ENCODE assay signal across 9 cellular contexts in the genomic region with DNA sequence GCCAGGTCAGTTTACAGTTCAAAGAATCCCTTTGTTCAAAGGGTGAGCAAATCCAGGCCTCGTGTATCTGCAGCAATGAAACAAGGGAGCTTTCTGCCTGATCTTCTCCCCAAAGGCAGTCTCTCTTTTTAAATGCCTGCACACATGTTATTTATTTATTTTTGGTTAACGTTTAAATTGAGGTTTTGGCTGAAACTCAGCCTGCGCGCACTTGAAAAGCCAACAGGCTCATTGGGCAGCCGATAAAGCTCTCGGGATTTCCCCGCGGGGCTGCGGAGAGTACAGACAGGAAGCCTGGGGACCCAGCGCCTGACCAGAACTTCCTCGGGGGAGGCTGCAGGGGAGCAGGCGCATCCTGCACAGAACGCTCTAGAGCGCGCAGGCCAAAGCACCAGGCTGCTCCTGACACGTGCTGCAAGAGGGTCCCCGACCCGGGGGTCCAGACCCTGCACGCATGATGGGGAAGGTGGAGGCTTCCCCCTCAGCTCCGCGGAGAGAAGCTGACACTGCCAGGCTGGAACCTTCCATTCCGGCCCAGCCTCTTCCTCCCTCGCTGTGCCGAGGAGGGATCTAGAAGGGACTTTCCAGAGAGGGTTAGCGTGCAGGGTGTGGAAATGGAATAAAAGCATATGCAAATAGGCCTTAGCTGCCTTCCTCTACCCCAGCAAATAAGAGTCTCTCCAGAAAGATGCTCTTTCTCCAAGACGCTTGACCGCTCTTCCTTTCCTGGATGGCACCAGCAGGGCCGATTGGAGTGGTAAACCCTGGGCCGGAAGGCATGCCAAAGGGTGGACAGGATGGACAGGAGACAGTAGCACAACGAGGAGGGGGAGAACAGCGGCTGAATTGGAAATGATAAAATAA. TPM values are rescaled to one million over a fixed set of nuclear protein-coding genes. Genes with fewer than 3 reads are reported as not detected.
DNase-seq lines count a peak whose midpoint lies in the region; ATAC-seq, FAIRE-seq and TF ChIP-seq lines count a peak whose summit lies in the region.
"Had no signal": no experiment of that assay in that cellular context is flagged by ENCODE, and none has a peak within 500 bp of the region (broad histone marks: within the 10 kb centered on the region; RNA-seq: fewer than 3 reads in every experiment).

No MANE protein-coding gene starts in this region.

- intact Hi-C loops in sciatic nerve (cut with DNase I) = no loop called here

- 0 out of 2 replicates have a peak overlapping the region, but pooled peaks have one; percentile 9 for H3K4me3 ChIP-seq in SJCRH30

- H3K9me3 ChIP-seq in SJCRH30 (replicated peaks) = no peaks in the 10 kb centered on the region

- H3K4me1 ChIP-seq in SJCRH30 = peaks cover 5% of the 10 kb centered on the region

- H3K27ac ChIP-seq in SJCRH30 = no peak overlapping the region
- H3K27ac ChIP-seq: parathyroid adenoma had no signal

- H3K4me3 Mint-ChIP-seq in glutamatergic neuron (ENCODE audit: unreplicated experiment) = no peak overlapping the region

- no peak overlapping the region for H3K27ac Mint-ChIP-seq in glutamatergic neuron (ENCODE audit: unreplicated experiment)

- H3K9me3 Mint-ChIP-seq in glutamatergic neuron (ENCODE audit: unreplicated experiment) = no peaks in the 10 kb centered on the region

- peaks cover 43% of the 10 kb centered on the region for H3K27me3 ChIP-seq in SJCRH30

- H3K27me3 Mint-ChIP-seq in glutamatergic neuron (ENCODE audit: unreplicated experiment) = no peaks in the 10 kb centered on the region

- no peak for TF ChIP-seq CTCF in glutamatergic neuron (IDR thresholded peaks at IDR 0.05; ENCODE audit: partially characterized antibody, unreplicated experiment)

- peak; percentile 98 for FAIRE-seq in GM18507 (lab: Jason Lieb, UNC)

- H3K4me1 Mint-ChIP-seq in glutamatergic neuron (ENCODE audit: low read depth, unreplicated experiment) = no peaks in the 10 kb centered on the region

- H3K36me3 Mint-ChIP-seq in glutamatergic neuron (ENCODE audit: unreplicated experiment) = no peaks in the 10 kb centered on the region

- peak; percentile 84 for ATAC-seq in HG02884 (IDR thresholded peaks at IDR 0.05; ENCODE audit: unreplicated experiment)
- peak; percentile 85 for ATAC-seq in sciatic nerve

- no peaks in the 10 kb centered on the region for H3K36me3 ChIP-seq in SJCRH30

- DNase-seq in GM18507 (ENCODE audit: extremely low spot score, insufficient read length, low read depth) (peak; percentile 76), SJCRH30 (peak; percentile 50 to 63), glutamatergic neuron (peak; percentile 34), sciatic nerve (ENCODE audit: low spot score) (peak; percentile 84), NCI-H2081 (lab: John Stamatoyannopoulos, UW) (no peak), NCI-H345 (lab: John Stamatoyannopoulos, UW) (no peak)
- DNase-seq in activated gamma-delta T cell treated with anti-CD3 and anti-CD28 coated beads, Interleukin-2, amount 50 U/mL, for 16 hours (ENCODE audit: low read depth) = peak; percentile 74

RNA-seq across cellular contexts. Expression of gene PTTG1, which starts 46.1 kb away (rescaled TPM):
- total RNA-seq in SJCRH30 (2014; rRNA removed; shearing (Covaris generic)) = 383 and 394 TPM in 2 replicates
- total RNA-seq in glutamatergic neuron (ENCODE audit: unreplicated experiment) (25.3 TPM), sciatic nerve (3.0 TPM)

RNA-seq across cellular contexts. Expression of gene SLU7, which starts 48.9 kb away (rescaled TPM):
- 38.1 and 45.7 TPM in 2 replicates for total RNA-seq in SJCRH30 (2014; rRNA removed; shearing (Covaris generic))
- 44.7 TPM for total RNA-seq in glutamatergic neuron (ENCODE audit: unreplicated experiment)
- 60.7 TPM for total RNA-seq in sciatic nerve

Comparison
In these comparisons a context has a peak if more than half of its experiments do, and no peak if none do; other contexts are left out.
1. DNase-seq: peak in GM18507 (single experiment), SJCRH30 (2 of 2), activated gamma-delta T cell treated with anti-CD3 and anti-CD28 coated beads, Interleukin-2, amount 50 U/mL, for 16 hours (single experiment), glutamatergic neuron (single experiment) and sciatic nerve (single experiment); none in NCI-H2081 (0 of 2) and NCI-H345 (single experiment).
2. RNA of gene PTTG1, which starts 46.1 kb away (total RNA-seq): 383 to 394 TPM in SJCRH30; 25.3 TPM in glutamatergic neuron (single experiment) and 3.0 TPM in sciatic nerve (single experiment); every median in the first group is over 10 times any median in the second.